Comparison of ENCODE assay signal across 10 cellular contexts in genomic region chr22:45317551-45318167, GRCh38. TPM values are rescaled to one million over a fixed set of nuclear protein-coding genes. Genes with fewer than 3 reads are reported as not detected.
DNase-seq lines count a peak whose midpoint lies in the region; ATAC-seq, FAIRE-seq and TF ChIP-seq lines count a peak whose summit lies in the region.
"Had no signal": no experiment of that assay in that cellular context is flagged by ENCODE, and none has a peak within 500 bp of the region (broad histone marks: within the 10 kb centered on the region; RNA-seq: fewer than 3 reads in every experiment).

No MANE protein-coding gene starts in this region.

- H3K36me3 ChIP-seq in CD4-positive, alpha-beta memory T cell (ENCODE audit: insufficient read depth, low read length), result peaks cover 8% of the 10 kb centered on the region
- peaks cover 4% of the 10 kb centered on the region for H3K36me3 ChIP-seq in astrocyte (ENCODE audit: insufficient read depth, low read length)
- H3K36me3 ChIP-seq in stomach, result peaks cover 2 to 9% (median 6%) of the 10 kb centered on the region in 4 donors

- peak in 1 of 5 donors; percentile 76 for DNase-seq in CD4-positive, alpha-beta memory T cell
- DNase-seq in M059J (ENCODE audit: low read depth) (peak; percentile 69), astrocyte (ENCODE audit: low read depth) (peak; percentile 53), iPS-NIHi7 (ENCODE audit: extremely low spot score) (peak; percentile 31), stomach (peak; percentile 75), NAMALWA (ENCODE audit: low spot score) (no peak), SIG-M5 (lab: John Stamatoyannopoulos, UW) (no peak)

- TF ChIP-seq EP300 in stomach (IDR thresholded peaks at IDR 0.05), result no peak

- CTCF ChIA-PET in CD4-positive, alpha-beta memory T cell (lab: Charles Lee; ENCODE audit: partially characterized antibody), result interaction anchor here (1.0 kb wide), 1 partner anchor 22 kb away, joined by 5 read pairs; no protein-coding TSS in a partner anchor

- H3K4me1 Mint-ChIP-seq in CD4-positive, alpha-beta memory T cell, result peaks cover 40 to 94% (median 76%) of the 10 kb centered on the region in 4 donors
- peaks cover 25% of the 10 kb centered on the region for H3K4me1 Mint-ChIP-seq in astrocyte (ENCODE audit: low read depth, unreplicated experiment)

- H3K4me2 ChIP-seq in astrocyte (ENCODE audit: low read length), result peak overlapping the region; percentile 76

- no peaks in the 10 kb centered on the region for H3K27me3 ChIP-seq in CD4-positive, alpha-beta memory T cell (ENCODE audit: insufficient read depth, low read length)
- H3K27me3 ChIP-seq in astrocyte (ENCODE audit: insufficient read depth, low read length), result no peaks in the 10 kb centered on the region
- no peaks in the 10 kb centered on the region for H3K27me3 ChIP-seq in stomach

- H3K9ac ChIP-seq in astrocyte (ENCODE audit: low read length), result peak overlapping the region; percentile 64

- POLR2A ChIA-PET in CD4-positive, alpha-beta memory T cell (lab: Charles Lee; ENCODE audit: partially characterized antibody), result interaction anchor here (0.7 to 4.2 kb wide), 6 partner anchors 8 to 145 kb away, joined by 3 to 41 read pairs (median 6); partner anchors contain the start of gene FAM118A

- no peaks in the 10 kb centered on the region for H3K27me3 Mint-ChIP-seq in CD4-positive, alpha-beta memory T cell
- no peaks in the 10 kb centered on the region for H3K27me3 Mint-ChIP-seq in astrocyte (ENCODE audit: low read depth, unreplicated experiment)

- H3K9me3 Mint-ChIP-seq in CD4-positive, alpha-beta memory T cell, result peaks cover 0 to 2% (median 0%) of the 10 kb centered on the region in 8 donors
- no peaks in the 10 kb centered on the region for H3K9me3 Mint-ChIP-seq in astrocyte (ENCODE audit: unreplicated experiment)

- no peaks in the 10 kb centered on the region for H3K9me3 ChIP-seq in CD4-positive, alpha-beta memory T cell (ENCODE audit: control insufficient read depth in 1 of 2, low read length in 2 of 2)
- H3K9me3 ChIP-seq in astrocyte (ENCODE audit: insufficient read depth, low read depth, low read length) (no peaks in the 10 kb centered on the region), stomach (no peaks in the 10 kb centered on the region)

- peak overlapping the region; percentile 81 to 89 (median 83) for H3K4me3 Mint-ChIP-seq in CD4-positive, alpha-beta memory T cell
- no peak overlapping the region for H3K4me3 Mint-ChIP-seq in astrocyte (ENCODE audit: unreplicated experiment)

- H3K4me1 ChIP-seq in CD4-positive, alpha-beta memory T cell (ENCODE audit: insufficient read depth, low read length), result peaks cover 78% of the 10 kb centered on the region
- H3K4me1 ChIP-seq in astrocyte (ENCODE audit: insufficient read depth, low read length) (peaks cover 26% of the 10 kb centered on the region), stomach (peaks cover 30 to 92% (median 57%) of the 10 kb centered on the region in 4 donors)

- H3K27ac Mint-ChIP-seq in CD4-positive, alpha-beta memory T cell, result peak overlapping the region; percentile 96 to 100 (median 99)
- H3K27ac Mint-ChIP-seq in astrocyte (ENCODE audit: unreplicated experiment), result peak overlapping the region; percentile 98

- peak overlapping the region; percentile 38 for H2AFZ ChIP-seq in astrocyte (ENCODE audit: low read depth, low read length)

- H3K4me3 ChIP-seq in CD4-positive, alpha-beta memory T cell (ENCODE audit: low read length in 2 of 2), result peak overlapping the region in 1 of 2 donors; percentile 49
- H3K4me3 ChIP-seq in astrocyte (ENCODE audit: insufficient read depth, low read depth, low read length) (peak overlapping the region; percentile 4), stomach (no peak overlapping the region)

- intact Hi-C loops in CD4-positive, alpha-beta memory T cell (cut with micrococcal nuclease), result loop anchor here (1.0 to 5.0 kb wide), 6 partner anchors 8 to 720 kb away; partner anchors contain the start of genes FAM118A, NUP50, RIBC2 and SMC1B
- intact Hi-C loops in stomach (cut with DNase I; ENCODE audit: low total_unique reads), result no loop called here

- H3K27ac ChIP-seq in CD4-positive, alpha-beta memory T cell (ENCODE audit: low read depth, low read length), result peak overlapping the region; percentile 94
- peak overlapping the region; percentile 81 for H3K27ac ChIP-seq in astrocyte (ENCODE audit: low read depth, low read length)
- peak overlapping the region; percentile 78 to 91 (median 82) for H3K27ac ChIP-seq in stomach

- H4K20me1 ChIP-seq in astrocyte (ENCODE audit: insufficient read depth, low read length), result peaks cover 12% of the 10 kb centered on the region

- H3K79me2 ChIP-seq in astrocyte (ENCODE audit: insufficient read depth, low read length), result peaks cover 68% of the 10 kb centered on the region

- no peak for ATAC-seq in HG03457 (IDR thresholded peaks at IDR 0.05; ENCODE audit: unreplicated experiment)

- peaks cover 5 to 13% of the 10 kb centered on the region in 2 donors for H3K36me3 Mint-ChIP-seq in CD4-positive, alpha-beta memory T cell
- H3K36me3 Mint-ChIP-seq in astrocyte (ENCODE audit: low read depth, unreplicated experiment), result peaks cover 1% of the 10 kb centered on the region

- WGBS in stomach, 5 donors, result 14 to 32% (median 24%) methylated on average over 19 of the region's 19 CpGs

- FAIRE-seq in astrocyte (lab: Jason Lieb, UNC), result no peak

- no peak for TF ChIP-seq POLR2A in stomach (IDR thresholded peaks at IDR 0.05)

- TF ChIP-seq CTCF in astrocyte (IDR thresholded peaks at IDR 0.05; ENCODE audit: insufficient read depth, low read depth, low read length), result peak; percentile 17
- peak in 4 of 7 experiments; percentile 29 to 52 (median 46) for TF ChIP-seq CTCF in stomach (IDR thresholded peaks at IDR 0.05)

RNA-seq across cellular contexts. Expression of gene FAM118A, which starts 7.9 kb away (rescaled TPM):
- 100 to 1,000 TPM; 119 to 122 TPM for total RNA-seq in CD4-positive, alpha-beta memory T cell
- polyA plus RNA-seq in CD4-positive, alpha-beta memory T cell, result 10 to 100 TPM; 34.5 to 51.0 TPM
- total RNA-seq in M059J (2014; rRNA removed; shearing (Covaris generic)), result 4.1 and 9.8 TPM in 2 replicates
- total RNA-seq in astrocyte (18.3 and 18.7 TPM in 2 replicates), stomach (100 to 1,000 TPM in 2 of 5 donors, 10 to 100 TPM in 3; 13.8 to 747 (median 93.7) TPM)
- polyA plus RNA-seq in stomach, result 10 to 100 TPM; 12.0 to 29.8 (median 13.4) TPM

RNA-seq across cellular contexts. Expression of gene UPK3A, which starts 32.9 kb away (rescaled TPM):
- total RNA-seq in CD4-positive, alpha-beta memory T cell, result not detected
- not detected for polyA plus RNA-seq in CD4-positive, alpha-beta memory T cell
- total RNA-seq in M059J (2014; rRNA removed; shearing (Covaris generic)), result not detected in 2 replicates
- total RNA-seq in astrocyte (not detected in 2 replicates), stomach (1 to 10 TPM in 1 of 5 donors, not detected in 4; 1.3 TPM)
- under 1 TPM in 2 of 3 donors, not detected in 1; 0.10 to 0.76 TPM for polyA plus RNA-seq in stomach
- total RNA-seq: HT1080, renal cortical epithelial cell had no signal

Comparison
In these comparisons a context has a peak if more than half of its experiments do, and no peak if none do; other contexts are left out.
1. DNase-seq: peak in M059J (single experiment), astrocyte (single experiment), iPS-NIHi7 (single experiment) and stomach (single experiment); none in NAMALWA (single experiment) and SIG-M5 (single experiment).
2. Peak in every context shown above with its lines, with median percentiles within 50 percentile points of each other: H3K27ac ChIP-seq.